Comparison of ENCODE assay signal across 1 cellular context in genomic region chr19:13209797-13210775, GRCh38.
TF ChIP-seq lines count a peak whose summit lies in the region.

No MANE protein-coding gene starts in this region.

TF ChIP-seq in HepG2, 621 proteins besides CTCF, POLR2A, EP300 and RAD21:
- 0 out of 2 replicates have a peak, but pooled peaks have one; percentile 12 for TF ChIP-seq ZNF687 (CRISPR knock-in tag; IDR thresholded peaks at IDR 0.05)
- no peak for TF ChIP-seq ZSCAN20 (CRISPR knock-in tag; IDR thresholded peaks at IDR 0.05; ENCODE audit: borderline replicate concordance)
